8 cellular contexts compared by ENCODE assay signal in genomic region chr12:3275171-3276041, GRCh38.
A peak's percentile ranks its signal among the peaks of the same experiment; 100 is the strongest.
DNase-seq lines count a peak whose midpoint lies in the region; ATAC-seq, FAIRE-seq and TF ChIP-seq lines count a peak whose summit lies in the region.

No MANE protein-coding gene starts in this region.

- H4K20me1 ChIP-seq in keratinocyte (ENCODE audit: control insufficient read depth, extremely low read depth, insufficient read depth, low read length): peaks cover 7% of the 10 kb centered on the region

- POLR2A ChIA-PET in activated B cell treated with CpG ODN at 0.5 μM for 24 hours (lab: Charles Lee): interaction anchor here (0.5 kb wide), 1 partner anchor 354 kb away, joined by 3 read pairs; no protein-coding TSS in a partner anchor

- H3K9ac ChIP-seq in keratinocyte (ENCODE audit: control insufficient read depth, extremely low read depth, insufficient read depth, low read length): no peak overlapping the region

- CTCF ChIA-PET in activated B cell treated with CpG ODN at 0.5 μM for 24 hours (lab: Charles Lee): interaction anchor here (0.6 to 5.0 kb wide), 14 partner anchors 9 to 528 kb away, joined by 3 to 82 read pairs (median 4); no protein-coding TSS in a partner anchor

- FAIRE-seq in A204.1 (lab: Jason Lieb, UNC) (peak; percentile 57), GM12892 (lab: Jason Lieb, UNC) (peak; percentile 72), keratinocyte (lab: Jason Lieb, UNC) (peak; percentile 32)

- H3K27ac ChIP-seq in keratinocyte (ENCODE audit: control insufficient read depth, insufficient read depth, low read length): no peak overlapping the region

- no peak overlapping the region for H3K4me3 Mint-ChIP-seq in activated B cell treated with CpG ODN at 0.5 μM for 24 hours

- H3K4me1 ChIP-seq in keratinocyte (ENCODE audit: control insufficient read depth, extremely low read depth, insufficient read depth, low read length): peaks cover 5% of the 10 kb centered on the region

- dilution Hi-C loops in keratinocyte (cut with MboI; ENCODE audit: extremely low pct_ligation_motif_present, low sequenced_read_pairs): no loop called here

- H3K9me3 Mint-ChIP-seq in activated B cell treated with CpG ODN at 0.5 μM for 24 hours: no peaks in the 10 kb centered on the region

- no peaks in the 10 kb centered on the region for H3K79me2 ChIP-seq in keratinocyte (ENCODE audit: control insufficient read depth, insufficient read depth, low read length)

- H3K4me2 ChIP-seq in keratinocyte (ENCODE audit: control insufficient read depth, extremely low read depth, insufficient read depth, low read depth, low read length): no peak overlapping the region

- H3K36me3 Mint-ChIP-seq in activated B cell treated with CpG ODN at 0.5 μM for 24 hours (ENCODE audit: low read depth): no peaks in the 10 kb centered on the region

- no peaks in the 10 kb centered on the region for H3K36me3 ChIP-seq in keratinocyte (ENCODE audit: control insufficient read depth in 2 of 2, extremely low read depth in 1 of 2, insufficient read depth in 2 of 2, low read length in 2 of 2)

- intact Hi-C loops in activated B cell treated with CpG ODN at 0.5 μM for 24 hours (cut with micrococcal nuclease): loop anchor here (1.0 to 5.0 kb wide), 3 partner anchors 73 to 202 kb away; no protein-coding TSS in a partner anchor

- H3K4me3 ChIP-seq in keratinocyte (ENCODE audit: control insufficient read depth in 2 of 3, extremely low read depth in 1 of 3, insufficient read depth in 2 of 3, low read depth in 1 of 3, low read length in 3 of 3): no peak overlapping the region

- H3K4me1 Mint-ChIP-seq in activated B cell treated with CpG ODN at 0.5 μM for 24 hours: peaks cover 2% of the 10 kb centered on the region

- H3K9me1 ChIP-seq in keratinocyte (ENCODE audit: control insufficient read depth, extremely low read depth, insufficient read depth, low read length): no peaks in the 10 kb centered on the region

- TF ChIP-seq POLR2A in GM12892 (IDR thresholded peaks at IDR 0.05; ENCODE audit: low read depth, low read length): no peak

- in situ Hi-C loops in T47D (cut with HindIII; ENCODE audit: low pct_unique_long_range_greater_than_20kb, low sequenced_read_pairs): no loop called here

- DNase-seq in GM12892 (ENCODE audit: insufficient read length): peak; percentile 88
- DNase-seq in NCI-H1417 treated with DMSO at 0.1 percent for 48 hours (lab: John Stamatoyannopoulos, UW): peak; percentile 10
- peak; percentile 66 for DNase-seq in activated B cell treated with CpG ODN at 0.5 μM for 24 hours
- DNase-seq in T47D (ENCODE audit: low read depth in 1 of 2, low spot score in 1 of 2): peak; percentile 73 to 86
- peak; percentile 9 for DNase-seq in keratinocyte (ENCODE audit: low read depth, low spot score)
- DNase-seq in stimulated activated CD4-positive, alpha-beta T cell treated with anti-CD3 and anti-CD28 coated beads, Interleukin-1b, Interleukin-23, amount 100 ng/mL, for 4 hours (ENCODE audit: low read depth in 2 of 2): peak; percentile 55 to 69

- H3K27ac Mint-ChIP-seq in activated B cell treated with CpG ODN at 0.5 μM for 24 hours: no peak overlapping the region

- TF ChIP-seq CTCF in activated B cell treated with CpG ODN at 0.5 μM for 24 hours (IDR thresholded peaks at IDR 0.05) (peak; percentile 77), keratinocyte (optimal IDR thresholded peaks at IDR 0.05 in 1 of 3, IDR thresholded peaks at IDR 0.05 in 1 of 3, conservative IDR thresholded peaks at IDR 0.05 in 1 of 3; ENCODE audit: extremely low read depth in 1 of 3, insufficient read depth in 2 of 3, low read length in 3 of 3) (peak; percentile 90 to 98 (median 94))

- H3K9me3 ChIP-seq in keratinocyte (ENCODE audit: control insufficient read depth, low read depth, low read length): no peaks in the 10 kb centered on the region

- H2AFZ ChIP-seq in keratinocyte (ENCODE audit: control insufficient read depth, low read length): no peak overlapping the region

- H3K27me3 Mint-ChIP-seq in activated B cell treated with CpG ODN at 0.5 μM for 24 hours: peaks cover 30% of the 10 kb centered on the region

- peaks cover 4% of the 10 kb centered on the region for H3K27me3 ChIP-seq in keratinocyte (ENCODE audit: control insufficient read depth, extremely low read depth, insufficient read depth, low read length)

- ATAC-seq in activated B cell treated with CpG ODN at 0.5 μM for 24 hours (ENCODE audit: low read depth): peak; percentile 57
- no peak for ATAC-seq in GM21515 (IDR thresholded peaks at IDR 0.05; ENCODE audit: unreplicated experiment)

Comparison
In these comparisons a context has a peak if more than half of its experiments do, and no peak if none do; other contexts are left out.
1. DNase-seq: peak in every context shown above with its lines; median percentile 88 in GM12892; 80 in T47D; 66 in activated B cell treated with CpG ODN at 0.5 μM for 24 hours; 62 in stimulated activated CD4-positive, alpha-beta T cell treated with anti-CD3 and anti-CD28 coated beads, Interleukin-1b, Interleukin-23, amount 100 ng/mL, for 4 hours; 10 in NCI-H1417 treated with DMSO at 0.1 percent for 48 hours; 9 in keratinocyte.